Comparison of ENCODE assay signal across 1 cellular context in the genomic region with DNA sequence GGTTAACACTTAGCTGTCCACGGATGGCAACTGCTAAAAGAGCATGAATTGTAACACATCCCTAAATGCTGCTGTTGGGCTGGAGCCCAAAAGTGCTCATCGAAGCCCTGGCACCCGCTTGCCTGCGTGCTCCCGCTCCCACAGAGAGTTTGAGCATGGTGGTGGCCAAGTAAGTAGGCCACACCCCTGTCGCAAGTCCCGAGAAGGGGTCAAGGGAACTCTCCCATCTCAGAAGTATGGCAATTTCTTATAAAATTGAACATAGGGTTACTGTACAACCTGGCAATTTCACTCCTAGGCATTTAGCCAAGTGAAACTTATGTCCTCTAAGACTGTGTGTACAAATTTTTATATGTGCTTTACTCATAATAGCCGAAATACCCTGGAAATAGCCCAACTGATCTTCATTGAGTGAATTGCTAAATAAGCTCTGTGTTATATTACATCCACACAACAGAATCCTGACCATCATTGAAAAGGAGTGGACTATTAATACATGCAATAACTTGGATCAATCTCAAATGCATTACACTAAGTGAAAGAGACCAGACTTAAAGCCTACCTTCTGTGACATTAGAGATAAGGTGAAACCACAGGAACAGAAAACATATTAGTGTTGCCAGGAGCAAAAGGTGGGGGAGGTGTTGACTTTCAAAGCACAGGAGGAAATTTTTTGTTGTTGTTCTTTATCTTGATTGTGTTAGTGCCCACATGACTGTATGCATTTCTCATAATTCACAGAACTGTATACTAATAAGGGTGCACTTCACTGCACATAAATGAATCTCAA.
TF ChIP-seq lines count a peak whose summit lies in the region.

No MANE protein-coding gene starts in this region.

TF ChIP-seq in HEK293, 187 proteins besides CTCF, POLR2A, EP300 and RAD21 (continued from another document):
- TF ChIP-seq ZNF354C (tag by site-specific recombination; IDR thresholded peaks at IDR 0.05; ENCODE audit: borderline replicate concordance, low read depth) (no peak), HOXA7 (CRISPR knock-in tag; IDR thresholded peaks at IDR 0.05; ENCODE audit: borderline replicate concordance) (no peak), ZXDB (tag by site-specific recombination; IDR thresholded peaks at IDR 0.05) (no peak), SCRT2 (tag by site-specific recombination; IDR thresholded peaks at IDR 0.05) (no peak), ZNF214 (tag by site-specific recombination; IDR thresholded peaks at IDR 0.05; ENCODE audit: borderline replicate concordance) (no peak), ZNF747 (tag by site-specific recombination; IDR thresholded peaks at IDR 0.05) (no peak), ZNF423 (tag by site-specific recombination; IDR thresholded peaks at IDR 0.05) (no peak), OSR2 (tag by site-specific recombination; IDR thresholded peaks at IDR 0.05) (peak; percentile 49; the same call in 1 of the 2 replicates), ZNF202 (tag by site-specific recombination; IDR thresholded peaks at IDR 0.05; ENCODE audit: borderline replicate concordance) (no peak), SCRT1 (tag by site-specific recombination; IDR thresholded peaks at IDR 0.05; ENCODE audit: borderline replicate concordance) (no peak), ZNF221 (tag by site-specific recombination; IDR thresholded peaks at IDR 0.05; ENCODE audit: borderline replicate concordance) (no peak), ZNF23 (tag by site-specific recombination; IDR thresholded peaks at IDR 0.05; ENCODE audit: borderline replicate concordance) (no peak), REPIN1 (tag by site-specific recombination; IDR thresholded peaks at IDR 0.05; ENCODE audit: low read depth) (no peak), ZNF621 (tag by site-specific recombination; IDR thresholded peaks at IDR 0.05) (no peak), ZNF768 (tag by site-specific recombination; IDR thresholded peaks at IDR 0.05) (no peak), ZNF660 (tag by site-specific recombination; IDR thresholded peaks at IDR 0.05) (no peak), ZNF514 (tag by site-specific recombination; IDR thresholded peaks at IDR 0.05) (no peak), SALL2 (tag by site-specific recombination; IDR thresholded peaks at IDR 0.05; ENCODE audit: borderline replicate concordance) (no peak), ZNF571 (tag by site-specific recombination; IDR thresholded peaks at IDR 0.05) (no peak), ZNF112 (tag by site-specific recombination; IDR thresholded peaks at IDR 0.05) (no peak), ZNF19 (tag by site-specific recombination; IDR thresholded peaks at IDR 0.05; ENCODE audit: low read depth) (no peak)
- TF ChIP-seq, protein P1, sequence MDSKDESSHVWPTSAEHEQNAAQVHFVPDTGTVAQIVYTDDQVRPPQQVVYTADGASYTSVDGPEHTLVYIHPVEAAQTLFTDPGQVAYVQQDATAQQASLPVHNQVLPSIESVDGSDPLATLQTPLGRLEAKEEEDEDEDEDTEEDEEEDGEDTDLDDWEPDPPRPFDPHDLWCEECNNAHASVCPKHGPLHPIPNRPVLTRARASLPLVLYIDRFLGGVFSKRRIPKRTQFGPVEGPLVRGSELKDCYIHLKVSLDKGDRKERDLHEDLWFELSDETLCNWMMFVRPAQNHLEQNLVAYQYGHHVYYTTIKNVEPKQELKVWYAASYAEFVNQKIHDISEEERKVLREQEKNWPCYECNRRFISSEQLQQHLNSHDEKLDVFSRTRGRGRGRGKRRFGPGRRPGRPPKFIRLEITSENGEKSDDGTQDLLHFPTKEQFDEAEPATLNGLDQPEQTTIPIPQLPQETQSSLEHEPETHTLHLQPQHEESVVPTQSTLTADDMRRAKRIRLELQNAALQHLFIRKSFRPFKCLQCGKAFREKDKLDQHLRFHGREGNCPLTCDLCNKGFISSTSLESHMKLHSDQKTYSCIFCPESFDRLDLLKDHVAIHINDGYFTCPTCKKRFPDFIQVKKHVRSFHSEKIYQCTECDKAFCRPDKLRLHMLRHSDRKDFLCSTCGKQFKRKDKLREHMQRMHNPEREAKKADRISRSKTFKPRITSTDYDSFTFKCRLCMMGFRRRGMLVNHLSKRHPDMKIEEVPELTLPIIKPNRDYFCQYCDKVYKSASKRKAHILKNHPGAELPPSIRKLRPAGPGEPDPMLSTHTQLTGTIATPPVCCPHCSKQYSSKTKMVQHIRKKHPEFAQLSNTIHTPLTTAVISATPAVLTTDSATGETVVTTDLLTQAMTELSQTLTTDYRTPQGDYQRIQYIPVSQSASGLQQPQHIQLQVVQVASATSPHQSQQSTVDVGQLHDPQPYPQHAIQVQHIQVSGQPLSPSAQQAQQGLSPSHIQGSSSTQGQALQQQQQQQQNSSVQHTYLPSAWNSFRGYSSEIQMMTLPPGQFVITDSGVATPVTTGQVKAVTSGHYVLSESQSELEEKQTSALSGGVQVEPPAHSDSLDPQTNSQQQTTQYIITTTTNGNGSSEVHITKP (tag by site-specific recombination; IDR thresholded peaks at IDR 0.05): 0 out of 2 replicates have a peak, but pooled peaks have one; percentile 15
- TF ChIP-seq, protein P2, sequence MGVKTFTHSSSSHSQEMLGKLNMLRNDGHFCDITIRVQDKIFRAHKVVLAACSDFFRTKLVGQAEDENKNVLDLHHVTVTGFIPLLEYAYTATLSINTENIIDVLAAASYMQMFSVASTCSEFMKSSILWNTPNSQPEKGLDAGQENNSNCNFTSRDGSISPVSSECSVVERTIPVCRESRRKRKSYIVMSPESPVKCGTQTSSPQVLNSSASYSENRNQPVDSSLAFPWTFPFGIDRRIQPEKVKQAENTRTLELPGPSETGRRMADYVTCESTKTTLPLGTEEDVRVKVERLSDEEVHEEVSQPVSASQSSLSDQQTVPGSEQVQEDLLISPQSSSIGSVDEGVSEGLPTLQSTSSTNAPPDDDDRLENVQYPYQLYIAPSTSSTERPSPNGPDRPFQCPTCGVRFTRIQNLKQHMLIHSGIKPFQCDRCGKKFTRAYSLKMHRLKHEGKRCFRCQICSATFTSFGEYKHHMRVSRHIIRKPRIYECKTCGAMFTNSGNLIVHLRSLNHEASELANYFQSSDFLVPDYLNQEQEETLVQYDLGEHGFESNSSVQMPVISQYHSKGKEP (tag by site-specific recombination; IDR thresholded peaks at IDR 0.05): peak; percentile 21; the same call in 1 of the 2 replicates
- TF ChIP-seq, protein P3, sequence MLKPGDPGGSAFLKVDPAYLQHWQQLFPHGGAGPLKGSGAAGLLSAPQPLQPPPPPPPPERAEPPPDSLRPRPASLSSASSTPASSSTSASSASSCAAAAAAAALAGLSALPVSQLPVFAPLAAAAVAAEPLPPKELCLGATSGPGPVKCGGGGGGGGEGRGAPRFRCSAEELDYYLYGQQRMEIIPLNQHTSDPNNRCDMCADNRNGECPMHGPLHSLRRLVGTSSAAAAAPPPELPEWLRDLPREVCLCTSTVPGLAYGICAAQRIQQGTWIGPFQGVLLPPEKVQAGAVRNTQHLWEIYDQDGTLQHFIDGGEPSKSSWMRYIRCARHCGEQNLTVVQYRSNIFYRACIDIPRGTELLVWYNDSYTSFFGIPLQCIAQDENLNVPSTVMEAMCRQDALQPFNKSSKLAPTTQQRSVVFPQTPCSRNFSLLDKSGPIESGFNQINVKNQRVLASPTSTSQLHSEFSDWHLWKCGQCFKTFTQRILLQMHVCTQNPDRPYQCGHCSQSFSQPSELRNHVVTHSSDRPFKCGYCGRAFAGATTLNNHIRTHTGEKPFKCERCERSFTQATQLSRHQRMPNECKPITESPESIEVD (tag by site-specific recombination; IDR thresholded peaks at IDR 0.05): peak; percentile 25; the same call in 1 of the 2 replicates
